Comparison of ENCODE assay signal across 1 cellular context in genomic region chr20:35854697-35855434, GRCh38.
TF ChIP-seq lines count a peak whose summit lies in the region.

No MANE protein-coding gene starts in this region.

TF ChIP-seq in GM23338, 12 proteins besides CTCF, POLR2A, EP300 and RAD21 (continued from another document):
- no peak for TF ChIP-seq ZNF462 (CRISPR knock-in tag; IDR thresholded peaks at IDR 0.05)
- TF ChIP-seq JUNB (IDR thresholded peaks at IDR 0.05; ENCODE audit: unreplicated experiment) = no peak
- TF ChIP-seq ETS1 (IDR thresholded peaks at IDR 0.05) = no peak
- no peak for TF ChIP-seq NANOG (IDR thresholded peaks at IDR 0.05; ENCODE audit: borderline replicate concordance)
- TF ChIP-seq, protein P1, sequence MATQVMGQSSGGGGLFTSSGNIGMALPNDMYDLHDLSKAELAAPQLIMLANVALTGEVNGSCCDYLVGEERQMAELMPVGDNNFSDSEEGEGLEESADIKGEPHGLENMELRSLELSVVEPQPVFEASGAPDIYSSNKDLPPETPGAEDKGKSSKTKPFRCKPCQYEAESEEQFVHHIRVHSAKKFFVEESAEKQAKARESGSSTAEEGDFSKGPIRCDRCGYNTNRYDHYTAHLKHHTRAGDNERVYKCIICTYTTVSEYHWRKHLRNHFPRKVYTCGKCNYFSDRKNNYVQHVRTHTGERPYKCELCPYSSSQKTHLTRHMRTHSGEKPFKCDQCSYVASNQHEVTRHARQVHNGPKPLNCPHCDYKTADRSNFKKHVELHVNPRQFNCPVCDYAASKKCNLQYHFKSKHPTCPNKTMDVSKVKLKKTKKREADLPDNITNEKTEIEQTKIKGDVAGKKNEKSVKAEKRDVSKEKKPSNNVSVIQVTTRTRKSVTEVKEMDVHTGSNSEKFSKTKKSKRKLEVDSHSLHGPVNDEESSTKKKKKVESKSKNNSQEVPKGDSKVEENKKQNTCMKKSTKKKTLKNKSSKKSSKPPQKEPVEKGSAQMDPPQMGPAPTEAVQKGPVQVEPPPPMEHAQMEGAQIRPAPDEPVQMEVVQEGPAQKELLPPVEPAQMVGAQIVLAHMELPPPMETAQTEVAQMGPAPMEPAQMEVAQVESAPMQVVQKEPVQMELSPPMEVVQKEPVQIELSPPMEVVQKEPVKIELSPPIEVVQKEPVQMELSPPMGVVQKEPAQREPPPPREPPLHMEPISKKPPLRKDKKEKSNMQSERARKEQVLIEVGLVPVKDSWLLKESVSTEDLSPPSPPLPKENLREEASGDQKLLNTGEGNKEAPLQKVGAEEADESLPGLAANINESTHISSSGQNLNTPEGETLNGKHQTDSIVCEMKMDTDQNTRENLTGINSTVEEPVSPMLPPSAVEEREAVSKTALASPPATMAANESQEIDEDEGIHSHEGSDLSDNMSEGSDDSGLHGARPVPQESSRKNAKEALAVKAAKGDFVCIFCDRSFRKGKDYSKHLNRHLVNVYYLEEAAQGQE (IDR thresholded peaks at IDR 0.05; ENCODE audit: unreplicated experiment) = no peak
- TF ChIP-seq POLR2AphosphoS5 (IDR thresholded peaks at IDR 0.05; ENCODE audit: low read depth) = no peak
